Comparison of ENCODE assay signal across 8 cellular contexts in the genomic region with DNA sequence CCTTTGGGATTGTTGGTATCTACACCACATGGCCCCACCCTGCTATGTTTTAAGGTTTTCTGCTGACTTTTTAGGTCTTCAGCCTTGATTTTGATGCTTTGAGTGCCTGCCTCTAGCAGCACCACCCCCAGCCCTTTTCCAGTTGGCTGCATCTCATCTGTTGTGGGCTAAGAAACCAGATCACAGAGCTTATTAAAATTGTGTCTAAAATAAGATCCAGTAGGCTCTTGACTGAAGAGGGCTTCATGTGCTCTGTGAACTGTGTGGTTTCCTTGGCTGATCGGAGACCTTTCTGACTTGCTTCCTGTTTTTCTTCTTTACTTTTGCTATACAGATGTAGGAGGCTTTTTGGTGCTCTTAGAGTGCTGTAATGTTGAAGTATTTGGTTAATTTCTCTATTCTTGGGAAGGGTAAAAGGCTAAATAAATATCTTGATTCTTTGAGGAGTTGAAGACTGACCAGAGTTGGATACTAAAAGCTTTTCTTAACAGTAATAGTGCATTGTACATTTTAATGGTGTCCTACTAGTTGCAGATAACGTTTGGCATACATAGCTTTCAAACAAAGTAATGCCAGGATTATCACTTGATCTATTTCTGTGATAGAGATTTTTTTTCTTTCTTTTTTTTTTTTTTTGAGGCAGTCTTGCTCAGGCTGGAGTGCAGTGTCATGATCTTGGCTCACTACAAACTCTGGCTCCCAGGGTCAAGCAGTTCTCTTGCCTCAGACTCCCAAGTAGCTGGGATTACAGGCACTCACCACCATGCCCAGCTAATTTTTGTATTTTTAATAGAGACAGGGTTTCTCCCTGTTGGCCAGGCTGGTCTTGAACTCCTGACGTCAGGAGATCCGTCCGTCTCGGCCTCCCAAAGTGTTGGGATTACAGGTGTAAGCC. TPM values are rescaled to one million over a fixed set of nuclear protein-coding genes. Genes with fewer than 3 reads are reported as not detected.
DNase-seq lines count a peak whose midpoint lies in the region; ATAC-seq and TF ChIP-seq lines count a peak whose summit lies in the region.

No MANE protein-coding gene starts in this region.

- H3K27ac Mint-ChIP-seq in activated naive CD8-positive, alpha-beta T cell treated with anti-CD3 and anti-CD28 coated beads, Interleukin-2, amount 50 U/mL, for 24 hours: peak overlapping the region; percentile 86
- H3K27ac Mint-ChIP-seq in mesothelial cell of epicardium: peak overlapping the region; percentile 88

- peaks cover 81% of the 10 kb centered on the region for H3K4me1 Mint-ChIP-seq in activated naive CD8-positive, alpha-beta T cell treated with anti-CD3 and anti-CD28 coated beads, Interleukin-2, amount 50 U/mL, for 24 hours
- H3K4me1 Mint-ChIP-seq in mesothelial cell of epicardium: peaks cover 30% of the 10 kb centered on the region

- peak overlapping the region; percentile 21; the same call in 1 of the 2 replicates for H3K4me3 ChIP-seq in HFF-Myc (replicated peaks; ENCODE audit: low read depth, low read length)
- H3K4me3 ChIP-seq in PC-9: no peak overlapping the region
- peak overlapping the region in 23 of 59 donors; percentile 1 to 30 (median 10) for H3K4me3 ChIP-seq in dorsolateral prefrontal cortex

- no peak for TF ChIP-seq CTCF in HFF-Myc (IDR thresholded peaks at IDR 0.05; ENCODE audit: low read depth, low read length, missing control alignments)
- no peak for TF ChIP-seq CTCF in PC-9 (conservative IDR thresholded peaks at IDR 0.05)
- TF ChIP-seq CTCF in mesothelial cell of epicardium (IDR thresholded peaks at IDR 0.05; ENCODE audit: unreplicated experiment): no peak
- no peak for TF ChIP-seq CTCF in dorsolateral prefrontal cortex (IDR thresholded peaks at IDR 0.05 in 54 of 56, conservative IDR thresholded peaks at IDR 0.05 in 2 of 56; ENCODE audit: low read depth in 1 of 56, partially characterized antibody in 56 of 56)

- peaks cover 30% of the 10 kb centered on the region for H3K4me1 ChIP-seq in PC-9 (replicated peaks; ENCODE audit: insufficient read depth)

- peaks cover 53% of the 10 kb centered on the region for H3K36me3 Mint-ChIP-seq in activated naive CD8-positive, alpha-beta T cell treated with anti-CD3 and anti-CD28 coated beads, Interleukin-2, amount 50 U/mL, for 24 hours (ENCODE audit: low read depth)
- H3K36me3 Mint-ChIP-seq in mesothelial cell of epicardium: peaks cover 8% of the 10 kb centered on the region

- peak; percentile 33 for ATAC-seq in GM18499 (IDR thresholded peaks at IDR 0.05; ENCODE audit: insufficient read depth, unreplicated experiment)
- peak; percentile 26 for ATAC-seq in activated naive CD8-positive, alpha-beta T cell treated with anti-CD3 and anti-CD28 coated beads, Interleukin-2, amount 50 U/mL, for 24 hours
- no peak for ATAC-seq in GM18873 (IDR thresholded peaks at IDR 0.05; ENCODE audit: low FRiP score, unreplicated experiment)

- H3K4me2 ChIP-seq in PC-9: peak overlapping the region; percentile 97; the same call in 1 of the 2 replicates

- peaks cover 17% of the 10 kb centered on the region for H3K36me3 ChIP-seq in PC-9 (ENCODE audit: low read depth)

- H3K79me2 ChIP-seq in PC-9 (ENCODE audit: low read depth): peaks cover 91% of the 10 kb centered on the region

- no TSS peak for BruUV-seq in PC-9 (replicated peaks; lab: Mats Ljungman, UMichigan)

- H3K4me3 Mint-ChIP-seq in activated naive CD8-positive, alpha-beta T cell treated with anti-CD3 and anti-CD28 coated beads, Interleukin-2, amount 50 U/mL, for 24 hours: peak overlapping the region; percentile 98
- H3K4me3 Mint-ChIP-seq in mesothelial cell of epicardium: peak overlapping the region; percentile 15

- no peaks in the 10 kb centered on the region for H3K27me3 Mint-ChIP-seq in activated naive CD8-positive, alpha-beta T cell treated with anti-CD3 and anti-CD28 coated beads, Interleukin-2, amount 50 U/mL, for 24 hours
- no peaks in the 10 kb centered on the region for H3K27me3 Mint-ChIP-seq in mesothelial cell of epicardium (ENCODE audit: low read depth)

- POLR2A ChIA-PET in PC-9 (lab: Charles Lee; ENCODE audit: unreplicated experiment): interaction anchor here (0.6 to 0.7 kb wide), 2 partner anchors 8 to 18 kb away, joined by 3 to 4 read pairs; no protein-coding TSS in a partner anchor

- peaks cover 82% of the 10 kb centered on the region for H4K20me1 ChIP-seq in PC-9 (ENCODE audit: insufficient read depth)

- H3F3A ChIP-seq in PC-9 (ENCODE audit: insufficient read depth, low read depth): peaks cover 7% of the 10 kb centered on the region; the same call in 1 of the 2 replicates

- DNase-seq in HFF-Myc (ENCODE audit: extremely low read depth, low read depth): peak; percentile 26
- DNase-seq in PC-9: no peak
- peak; percentile 40 for DNase-seq in activated naive CD8-positive, alpha-beta T cell treated with anti-CD3 and anti-CD28 coated beads, Interleukin-2, amount 50 U/mL, for 24 hours
- no peak for DNase-seq in mesothelial cell of epicardium (ENCODE audit: low spot score in 2 of 2, unreplicated experiment in 2 of 2)
- DNase-seq in NCI-H146 treated with DMSO at 0.1 percent for 48 hours (lab: John Stamatoyannopoulos, UW; ENCODE audit: unreplicated experiment): no peak
- no peak for DNase-seq in dorsolateral prefrontal cortex

- intact Hi-C loops in PC-9 (cut with micrococcal nuclease; ENCODE audit: unreplicated experiment) (no loop called here), dorsolateral prefrontal cortex (cut with DNase I) (loop anchor here in 1 of 2 donors (10.0 kb wide), 1 partner anchor 199 kb away; no protein-coding TSS in a partner anchor)

- H3K9me2 ChIP-seq in PC-9 (ENCODE audit: insufficient read depth): no peaks in the 10 kb centered on the region

- no peak overlapping the region for H2AFZ ChIP-seq in PC-9

- H3K27me3 ChIP-seq in PC-9 (ENCODE audit: insufficient read depth, low read depth) (no peaks in the 10 kb centered on the region), dorsolateral prefrontal cortex (no peaks in the 10 kb centered on the region)

- no peaks in the 10 kb centered on the region for H3K9me3 ChIP-seq in PC-9 (ENCODE audit: insufficient read depth, low read depth)

- no peaks in the 10 kb centered on the region for H3K9me3 Mint-ChIP-seq in activated naive CD8-positive, alpha-beta T cell treated with anti-CD3 and anti-CD28 coated beads, Interleukin-2, amount 50 U/mL, for 24 hours
- H3K9me3 Mint-ChIP-seq in mesothelial cell of epicardium: no peaks in the 10 kb centered on the region

- CTCF ChIA-PET in PC-9 (lab: Charles Lee): no interaction called here

- 0 out of 2 replicates have a peak overlapping the region, but pooled peaks have one; percentile 21 for H3K27ac ChIP-seq in PC-9
- H3K27ac ChIP-seq in dorsolateral prefrontal cortex: peak overlapping the region in 10 of 59 donors; percentile 2 to 30 (median 11)

RNA-seq across cellular contexts. Expression of gene UBE2D2, which starts 4.5 kb away (rescaled TPM):
- total RNA-seq in PC-9 (2021): 86.2 and 115 TPM in 2 replicates
- 119 to 125 TPM (median 123 TPM) in 3 replicates for total RNA-seq in mesothelial cell of epicardium
- total RNA-seq in dorsolateral prefrontal cortex: 100 to 1,000 TPM in 108 of 120 experiments, 10 to 100 TPM in 12; 71.6 to 161 (median 119) TPM

Comparison
In these comparisons a context has a peak if more than half of its experiments do, and no peak if none do; other contexts are left out.
1. DNase-seq: peak in HFF-Myc (single experiment) and activated naive CD8-positive, alpha-beta T cell treated with anti-CD3 and anti-CD28 coated beads, Interleukin-2, amount 50 U/mL, for 24 hours (single experiment); none in PC-9 (0 of 2), mesothelial cell of epicardium (0 of 2), NCI-H146 treated with DMSO at 0.1 percent for 48 hours (single experiment) and dorsolateral prefrontal cortex (0 of 10).